27 cellular contexts compared by ENCODE assay signal in genomic region chr4:37561196-37561802, GRCh38.
DNase-seq lines count a peak whose midpoint lies in the region; ATAC-seq, FAIRE-seq and TF ChIP-seq lines count a peak whose summit lies in the region.
"Had no signal": no experiment of that assay in that cellular context is flagged by ENCODE, and none has a peak within 500 bp of the region (broad histone marks: within the 10 kb centered on the region; RNA-seq: fewer than 3 reads in every experiment).

No MANE protein-coding gene starts in this region.

- no peaks in the 10 kb centered on the region for H3K4me1 ChIP-seq in astrocyte (ENCODE audit: insufficient read depth, low read length)

- H3K4me1 Mint-ChIP-seq in astrocyte (ENCODE audit: low read depth, unreplicated experiment) (peaks cover 11% of the 10 kb centered on the region), type B pancreatic cell (ENCODE audit: unreplicated experiment) (peaks cover 6% of the 10 kb centered on the region)
- H3K4me1 Mint-ChIP-seq: activated CD4-positive, alpha-beta T cell treated with anti-CD3 and anti-CD28 coated beads for 36 hours; activated naive CD8-positive, alpha-beta T cell treated with anti-CD3 and anti-CD28 coated beads for 36 hours; CD14-positive monocyte; naive thymus-derived CD4-positive, alpha-beta T cell; T-helper 17 cell had no signal

- H3K27me3 ChIP-seq in astrocyte (ENCODE audit: insufficient read depth, low read length): no peaks in the 10 kb centered on the region

- H3K4me3 ChIP-seq in astrocyte (ENCODE audit: insufficient read depth, low read depth, low read length): no peak overlapping the region
- H3K4me3 ChIP-seq: SK-N-MC had no signal

- H3K4me3 Mint-ChIP-seq in astrocyte (ENCODE audit: unreplicated experiment) (no peak overlapping the region), type B pancreatic cell (peak overlapping the region; percentile 66)
- H3K4me3 Mint-ChIP-seq: activated CD4-positive, alpha-beta T cell treated with anti-CD3 and anti-CD28 coated beads for 36 hours; activated naive CD8-positive, alpha-beta T cell treated with anti-CD3 and anti-CD28 coated beads for 36 hours; CD14-positive monocyte; dendritic cell treated with granulocyte-macrophage colony-stimulating factor and Interleukin-4, amounts not matched to agents 40 ng/mL and 50 ng/mL, for 4 days; naive thymus-derived CD4-positive, alpha-beta T cell; T-helper 17 cell had no signal

- H4K20me1 ChIP-seq in astrocyte (ENCODE audit: insufficient read depth, low read length): no peaks in the 10 kb centered on the region

- no peak for FAIRE-seq in astrocyte (lab: Jason Lieb, UNC)
- FAIRE-seq: D721Med, GM12891 had no signal

- H3K36me3 Mint-ChIP-seq in astrocyte (ENCODE audit: low read depth, unreplicated experiment) (no peaks in the 10 kb centered on the region), type B pancreatic cell (peaks cover 35% of the 10 kb centered on the region)
- H3K36me3 Mint-ChIP-seq: activated naive CD8-positive, alpha-beta T cell treated with anti-CD3 and anti-CD28 coated beads for 36 hours; CD14-positive monocyte had no signal

- TF ChIP-seq CTCF in astrocyte (IDR thresholded peaks at IDR 0.05; ENCODE audit: insufficient read depth, low read depth, low read length) (no peak), type B pancreatic cell (conservative IDR thresholded peaks at IDR 0.05) (no peak)

- no peaks in the 10 kb centered on the region for H3K9me3 ChIP-seq in astrocyte (ENCODE audit: insufficient read depth, low read depth, low read length)

- peak overlapping the region; percentile 3 for H3K27ac Mint-ChIP-seq in astrocyte (ENCODE audit: unreplicated experiment)
- peak overlapping the region; percentile 96 for H3K27ac Mint-ChIP-seq in type B pancreatic cell
- H3K27ac Mint-ChIP-seq: activated CD4-positive, alpha-beta T cell treated with anti-CD3 and anti-CD28 coated beads for 36 hours; activated naive CD8-positive, alpha-beta T cell treated with anti-CD3 and anti-CD28 coated beads for 36 hours; CD14-positive monocyte; dendritic cell treated with granulocyte-macrophage colony-stimulating factor and Interleukin-4, amounts not matched to agents 40 ng/mL and 50 ng/mL, for 4 days; naive thymus-derived CD4-positive, alpha-beta T cell; T-helper 17 cell had no signal

- H2AFZ ChIP-seq in astrocyte (ENCODE audit: low read depth, low read length): no peak overlapping the region

- H3K9ac ChIP-seq in astrocyte (ENCODE audit: low read length): no peak overlapping the region

- H3K4me2 ChIP-seq in astrocyte (ENCODE audit: low read length): no peak overlapping the region

- peak; percentile 3 for ATAC-seq in GM19452 (IDR thresholded peaks at IDR 0.05; ENCODE audit: unreplicated experiment)
- ATAC-seq in HG03196 (IDR thresholded peaks at IDR 0.05; ENCODE audit: unreplicated experiment): peak; percentile 5
- ATAC-seq in HG02852 (IDR thresholded peaks at IDR 0.05; ENCODE audit: unreplicated experiment): no peak
- ATAC-seq in HG02798 (IDR thresholded peaks at IDR 0.05; ENCODE audit: poor library complexity, unreplicated experiment): no peak
- ATAC-seq: activated CD4-positive, alpha-beta T cell treated with anti-CD3 and anti-CD28 coated beads for 36 hours; left ventricle myocardium superior; naive thymus-derived CD4-positive, alpha-beta T cell; T-helper 17 cell had no signal

- H3K27me3 Mint-ChIP-seq in astrocyte (ENCODE audit: low read depth, unreplicated experiment) (no peaks in the 10 kb centered on the region), type B pancreatic cell (no peaks in the 10 kb centered on the region)
- H3K27me3 Mint-ChIP-seq: activated CD4-positive, alpha-beta T cell treated with anti-CD3 and anti-CD28 coated beads for 36 hours; activated naive CD8-positive, alpha-beta T cell treated with anti-CD3 and anti-CD28 coated beads for 36 hours; dendritic cell treated with granulocyte-macrophage colony-stimulating factor and Interleukin-4, amounts not matched to agents 40 ng/mL and 50 ng/mL, for 4 days had no signal

- H3K9me3 Mint-ChIP-seq in astrocyte (ENCODE audit: unreplicated experiment) (peaks cover 4% of the 10 kb centered on the region), type B pancreatic cell (peaks cover 6% of the 10 kb centered on the region)
- H3K9me3 Mint-ChIP-seq: activated naive CD8-positive, alpha-beta T cell treated with anti-CD3 and anti-CD28 coated beads for 36 hours; dendritic cell treated with granulocyte-macrophage colony-stimulating factor and Interleukin-4, amounts not matched to agents 40 ng/mL and 50 ng/mL, for 4 days had no signal

- H3K36me3 ChIP-seq in astrocyte (ENCODE audit: insufficient read depth, low read length): no peaks in the 10 kb centered on the region

- no peaks in the 10 kb centered on the region for H3K79me2 ChIP-seq in astrocyte (ENCODE audit: insufficient read depth, low read length)

- H3K27ac ChIP-seq in astrocyte (ENCODE audit: low read depth, low read length): no peak overlapping the region
- H3K27ac ChIP-seq: RWPE1, SK-N-MC had no signal

- DNase-seq in astrocyte (ENCODE audit: low read depth) (no peak), type B pancreatic cell (ENCODE audit: extremely low spot score, unreplicated experiment) (no peak), islet precursor cell (no peak)
- DNase-seq: activated CD4-positive, alpha-beta T cell treated with anti-CD3 and anti-CD28 coated beads for 36 hours; activated effector memory CD4-positive, alpha-beta T cell treated with Interleukin-2 at 50 U/mL for 16 hours; activated naive CD8-positive, alpha-beta T cell treated with anti-CD3 and anti-CD28 coated beads for 36 hours; central memory CD4-positive, alpha-beta T cell; GOT3; Kasumi-1; left ventricle myocardium superior; midbrain; naive thymus-derived CD4-positive, alpha-beta T cell; NCI-H446 treated with DMSO at 0.1 percent for 48 hours; NCI-H82; nucleus accumbens; stimulated activated naive CD4-positive, alpha-beta T cell treated with Interleukin-2 at 50 U/mL for 16 hours; T-helper 17 cell had no signal

Comparison
In these comparisons a context has a peak if more than half of its experiments do, and no peak if none do; other contexts are left out.
1. ATAC-seq: peak in GM19452 (single experiment) and HG03196 (single experiment); none in HG02852 (single experiment) and HG02798 (single experiment).